Comparison of ENCODE assay signal across 1 cellular context in genomic region chr6:26064619-26065257, GRCh38.
TF ChIP-seq lines count a peak whose summit lies in the region.

No MANE protein-coding gene starts in this region.

TF ChIP-seq in K562, 482 proteins besides CTCF, POLR2A, EP300 and RAD21 (continued from another document and continues in another):
- TF ChIP-seq THRB (CRISPR knock-in tag; conservative IDR thresholded peaks at IDR 0.05) (0 out of 2 replicates have a peak, but pooled peaks have one; percentile 23), ESRRA (IDR thresholded peaks at IDR 0.05; ENCODE audit: borderline replicate concordance, low read depth) (peak; percentile 74; the same call in 1 of the 2 replicates), CHD4 (IDR thresholded peaks at IDR 0.05; ENCODE audit: insufficient read depth, insufficient replicate concordance, low read depth, low read length, poor library complexity, severe bottlenecking) (peak; percentile 56), ZNF165 (CRISPR knock-in tag; IDR thresholded peaks at IDR 0.05; ENCODE audit: borderline replicate concordance) (no peak), MED1 (CRISPR knock-in tag; IDR thresholded peaks at IDR 0.05; ENCODE audit: borderline replicate concordance) (no peak), ZNF124 (CRISPR knock-in tag; IDR thresholded peaks at IDR 0.05) (no peak), THAP7 (CRISPR knock-in tag; IDR thresholded peaks at IDR 0.05) (no peak), PHTF2 (CRISPR knock-in tag; IDR thresholded peaks at IDR 0.05) (0 out of 2 replicates have a peak, but pooled peaks have one; percentile 24), TCF3 (CRISPR knock-in tag; IDR thresholded peaks at IDR 0.05) (no peak), TRIM24 (IDR thresholded peaks at IDR 0.05) (0 out of 4 replicates have a peak, but pooled peaks have one; percentile 25 to 40), RBFOX2 (IDR thresholded peaks at IDR 0.05; ENCODE audit: low read depth, low read length) (no peak), ELF2 (CRISPR knock-in tag; IDR thresholded peaks at IDR 0.05) (no peak), CEBPB (tag; IDR thresholded peaks at IDR 0.05) (no peak), LARP7 (IDR thresholded peaks at IDR 0.05) (0 out of 2 replicates have a peak, but pooled peaks have one; percentile 45), CBFB (CRISPR knock-in tag; IDR thresholded peaks at IDR 0.05) (peak; percentile 70; the same call in 1 of the 2 replicates), THAP12 (CRISPR knock-in tag; IDR thresholded peaks at IDR 0.05) (no peak), AFF1 (IDR thresholded peaks at IDR 0.05; ENCODE audit: low read depth in 1 of 2, partially characterized antibody in 2 of 2) (peak in 1 of 2 experiments; percentile 59), SMAD1 (IDR thresholded peaks at IDR 0.05; ENCODE audit: low read depth, low read length, partially characterized antibody) (no peak), ZNF592 (IDR thresholded peaks at IDR 0.05) (no peak; the same call in 1 of the 2 replicates), NR4A1 (CRISPR knock-in tag; IDR thresholded peaks at IDR 0.05) (no peak), NR4A1 (tag; IDR thresholded peaks at IDR 0.05) (no peak), POU5F1 (IDR thresholded peaks at IDR 0.05; ENCODE audit: borderline replicate concordance, low read depth, low read length, partially characterized antibody) (no peak), NFIC (IDR thresholded peaks at IDR 0.05) (0 out of 2 replicates have a peak, but pooled peaks have one; percentile 9), MAFG (tag; conservative IDR thresholded peaks at IDR 0.05) (no peak)
- TF ChIP-seq, protein P1, sequence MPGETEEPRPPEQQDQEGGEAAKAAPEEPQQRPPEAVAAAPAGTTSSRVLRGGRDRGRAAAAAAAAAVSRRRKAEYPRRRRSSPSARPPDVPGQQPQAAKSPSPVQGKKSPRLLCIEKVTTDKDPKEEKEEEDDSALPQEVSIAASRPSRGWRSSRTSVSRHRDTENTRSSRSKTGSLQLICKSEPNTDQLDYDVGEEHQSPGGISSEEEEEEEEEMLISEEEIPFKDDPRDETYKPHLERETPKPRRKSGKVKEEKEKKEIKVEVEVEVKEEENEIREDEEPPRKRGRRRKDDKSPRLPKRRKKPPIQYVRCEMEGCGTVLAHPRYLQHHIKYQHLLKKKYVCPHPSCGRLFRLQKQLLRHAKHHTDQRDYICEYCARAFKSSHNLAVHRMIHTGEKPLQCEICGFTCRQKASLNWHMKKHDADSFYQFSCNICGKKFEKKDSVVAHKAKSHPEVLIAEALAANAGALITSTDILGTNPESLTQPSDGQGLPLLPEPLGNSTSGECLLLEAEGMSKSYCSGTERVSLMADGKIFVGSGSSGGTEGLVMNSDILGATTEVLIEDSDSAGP (CRISPR knock-in tag; IDR thresholded peaks at IDR 0.05) = no peak
- TF ChIP-seq, protein P2, sequence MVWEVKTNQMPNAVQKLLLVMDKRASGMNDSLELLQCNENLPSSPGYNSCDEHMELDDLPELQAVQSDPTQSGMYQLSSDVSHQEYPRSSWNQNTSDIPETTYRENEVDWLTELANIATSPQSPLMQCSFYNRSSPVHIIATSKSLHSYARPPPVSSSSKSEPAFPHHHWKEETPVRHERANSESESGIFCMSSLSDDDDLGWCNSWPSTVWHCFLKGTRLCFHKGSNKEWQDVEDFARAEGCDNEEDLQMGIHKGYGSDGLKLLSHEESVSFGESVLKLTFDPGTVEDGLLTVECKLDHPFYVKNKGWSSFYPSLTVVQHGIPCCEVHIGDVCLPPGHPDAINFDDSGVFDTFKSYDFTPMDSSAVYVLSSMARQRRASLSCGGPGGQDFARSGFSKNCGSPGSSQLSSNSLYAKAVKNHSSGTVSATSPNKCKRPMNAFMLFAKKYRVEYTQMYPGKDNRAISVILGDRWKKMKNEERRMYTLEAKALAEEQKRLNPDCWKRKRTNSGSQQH (CRISPR knock-in tag; IDR thresholded peaks at IDR 0.05) = no peak
- TF ChIP-seq, protein P3, sequence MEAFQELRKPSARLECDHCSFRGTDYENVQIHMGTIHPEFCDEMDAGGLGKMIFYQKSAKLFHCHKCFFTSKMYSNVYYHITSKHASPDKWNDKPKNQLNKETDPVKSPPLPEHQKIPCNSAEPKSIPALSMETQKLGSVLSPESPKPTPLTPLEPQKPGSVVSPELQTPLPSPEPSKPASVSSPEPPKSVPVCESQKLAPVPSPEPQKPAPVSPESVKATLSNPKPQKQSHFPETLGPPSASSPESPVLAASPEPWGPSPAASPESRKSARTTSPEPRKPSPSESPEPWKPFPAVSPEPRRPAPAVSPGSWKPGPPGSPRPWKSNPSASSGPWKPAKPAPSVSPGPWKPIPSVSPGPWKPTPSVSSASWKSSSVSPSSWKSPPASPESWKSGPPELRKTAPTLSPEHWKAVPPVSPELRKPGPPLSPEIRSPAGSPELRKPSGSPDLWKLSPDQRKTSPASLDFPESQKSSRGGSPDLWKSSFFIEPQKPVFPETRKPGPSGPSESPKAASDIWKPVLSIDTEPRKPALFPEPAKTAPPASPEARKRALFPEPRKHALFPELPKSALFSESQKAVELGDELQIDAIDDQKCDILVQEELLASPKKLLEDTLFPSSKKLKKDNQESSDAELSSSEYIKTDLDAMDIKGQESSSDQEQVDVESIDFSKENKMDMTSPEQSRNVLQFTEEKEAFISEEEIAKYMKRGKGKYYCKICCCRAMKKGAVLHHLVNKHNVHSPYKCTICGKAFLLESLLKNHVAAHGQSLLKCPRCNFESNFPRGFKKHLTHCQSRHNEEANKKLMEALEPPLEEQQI (IDR thresholded peaks at IDR 0.05) = peak; percentile 99
- TF ChIP-seq, protein P4, sequence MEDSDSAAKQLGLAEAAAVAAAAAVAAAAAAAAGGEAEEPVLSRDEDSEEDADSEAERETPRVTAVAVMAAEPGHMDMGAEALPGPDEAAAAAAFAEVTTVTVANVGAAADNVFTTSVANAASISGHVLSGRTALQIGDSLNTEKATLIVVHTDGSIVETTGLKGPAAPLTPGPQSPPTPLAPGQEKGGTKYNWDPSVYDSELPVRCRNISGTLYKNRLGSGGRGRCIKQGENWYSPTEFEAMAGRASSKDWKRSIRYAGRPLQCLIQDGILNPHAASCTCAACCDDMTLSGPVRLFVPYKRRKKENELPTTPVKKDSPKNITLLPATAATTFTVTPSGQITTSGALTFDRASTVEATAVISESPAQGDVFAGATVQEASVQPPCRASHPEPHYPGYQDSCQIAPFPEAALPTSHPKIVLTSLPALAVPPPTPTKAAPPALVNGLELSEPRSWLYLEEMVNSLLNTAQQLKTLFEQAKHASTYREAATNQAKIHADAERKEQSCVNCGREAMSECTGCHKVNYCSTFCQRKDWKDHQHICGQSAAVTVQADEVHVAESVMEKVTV (CRISPR knock-in tag; IDR thresholded peaks at IDR 0.05) = peak; percentile 81
- TF ChIP-seq, protein P5, sequence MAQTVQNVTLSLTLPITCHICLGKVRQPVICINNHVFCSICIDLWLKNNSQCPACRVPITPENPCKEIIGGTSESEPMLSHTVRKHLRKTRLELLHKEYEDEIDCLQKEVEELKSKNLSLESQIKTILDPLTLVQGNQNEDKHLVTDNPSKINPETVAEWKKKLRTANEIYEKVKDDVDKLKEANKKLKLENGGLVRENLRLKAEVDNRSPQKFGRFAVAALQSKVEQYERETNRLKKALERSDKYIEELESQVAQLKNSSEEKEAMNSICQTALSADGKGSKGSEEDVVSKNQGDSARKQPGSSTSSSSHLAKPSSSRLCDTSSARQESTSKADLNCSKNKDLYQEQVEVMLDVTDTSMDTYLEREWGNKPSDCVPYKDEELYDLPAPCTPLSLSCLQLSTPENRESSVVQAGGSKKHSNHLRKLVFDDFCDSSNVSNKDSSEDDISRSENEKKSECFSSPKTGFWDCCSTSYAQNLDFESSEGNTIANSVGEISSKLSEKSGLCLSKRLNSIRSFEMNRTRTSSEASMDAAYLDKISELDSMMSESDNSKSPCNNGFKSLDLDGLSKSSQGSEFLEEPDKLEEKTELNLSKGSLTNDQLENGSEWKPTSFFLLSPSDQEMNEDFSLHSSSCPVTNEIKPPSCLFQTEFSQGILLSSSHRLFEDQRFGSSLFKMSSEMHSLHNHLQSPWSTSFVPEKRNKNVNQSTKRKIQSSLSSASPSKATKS (CRISPR knock-in tag; IDR thresholded peaks at IDR 0.05) = no peak
